Comparison of ENCODE assay signal across 10 cellular contexts in the genomic region with DNA sequence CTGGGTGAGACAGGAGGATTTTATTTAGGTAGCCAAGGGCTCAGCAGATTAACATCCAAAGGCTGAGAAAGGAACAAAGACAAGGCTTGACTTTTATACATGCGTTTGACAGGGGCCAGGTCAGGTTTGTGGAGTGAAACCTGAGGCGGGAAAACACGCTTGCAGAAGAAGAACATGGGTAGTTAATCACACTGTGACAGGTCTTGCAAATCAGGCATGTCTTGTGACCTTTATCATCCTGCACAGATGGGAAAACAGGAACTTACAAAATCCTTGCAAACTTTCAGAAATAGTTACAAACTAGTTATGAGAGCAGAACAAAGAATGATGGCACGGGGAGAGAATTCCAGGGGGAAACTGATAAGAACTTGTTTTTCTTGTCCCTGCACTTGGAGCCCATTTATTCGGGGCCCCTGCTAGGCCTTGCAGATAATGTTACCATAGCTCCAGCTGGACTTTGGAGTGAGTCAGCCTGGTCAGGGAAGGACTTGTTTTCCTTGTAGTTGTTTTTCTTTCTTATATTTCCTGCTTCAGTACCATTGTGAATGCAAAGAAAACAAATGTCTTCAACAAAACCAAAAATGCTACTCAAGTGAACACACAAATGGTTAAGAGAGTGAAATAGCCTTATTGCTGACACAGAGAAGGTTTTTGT.
A peak's percentile ranks its signal among the peaks of the same experiment; 100 is the strongest.
DNase-seq lines count a peak whose midpoint lies in the region; ATAC-seq and TF ChIP-seq lines count a peak whose summit lies in the region.
"Had no signal": no experiment of that assay in that cellular context is flagged by ENCODE, and none has a peak within 500 bp of the region (broad histone marks: within the 10 kb centered on the region; RNA-seq: fewer than 3 reads in every experiment).

No MANE protein-coding gene starts in this region.

- no peak overlapping the region for H3K4me3 ChIP-seq in BLaER1 treated with 17β-estradiol and CSF1 and Interleukin-3, amounts not matched to agents 10 nM and 100 nM
- H3K4me3 ChIP-seq in body of pancreas (no peak overlapping the region), aorta (ENCODE audit: low read length in 2 of 2) (no peak overlapping the region)
- H3K4me3 ChIP-seq: SJSA1 had no signal

- TF ChIP-seq POLR2A in body of pancreas (IDR thresholded peaks at IDR 0.05): no peak

- H4K20me1 ChIP-seq in BLaER1 treated with 17β-estradiol and CSF1 and Interleukin-3, amounts not matched to agents 10 nM and 100 nM: no peaks in the 10 kb centered on the region

- no peaks in the 10 kb centered on the region for H3K27me3 ChIP-seq in BLaER1 treated with 17β-estradiol and CSF1 and Interleukin-3, amounts not matched to agents 10 nM and 100 nM
- H3K27me3 ChIP-seq in body of pancreas (no peaks in the 10 kb centered on the region), aorta (ENCODE audit: control insufficient read depth in 1 of 2, insufficient read depth in 2 of 2, low read length in 1 of 2) (no peaks in the 10 kb centered on the region)
- H3K27me3 ChIP-seq: SJSA1 had no signal

- ATAC-seq in body of pancreas: peak; percentile 96
- ATAC-seq in left colon: peak; percentile 95
- ATAC-seq in sciatic nerve: no peak
- ATAC-seq in aorta (ENCODE audit: low FRiP score): no peak
- ATAC-seq: activated CD8-positive, alpha-beta memory T cell treated with anti-CD3 and anti-CD28 coated beads, Interleukin-2, amount 10 ng/mL, durations not matched to agents 7 days and 5 days had no signal

- H3K9me3 ChIP-seq in BLaER1 treated with 17β-estradiol and CSF1 and Interleukin-3, amounts not matched to agents 10 nM and 100 nM (replicated peaks in 1 of 11): no peaks in the 10 kb centered on the region
- H3K9me3 ChIP-seq in body of pancreas (no peaks in the 10 kb centered on the region), aorta (ENCODE audit: control insufficient read depth, low read length) (no peaks in the 10 kb centered on the region)
- H3K9me3 ChIP-seq: SJSA1 had no signal

- intact Hi-C loops in body of pancreas (cut with DNase I) (no loop called here), left colon (cut with DNase I, micrococcal nuclease) (no loop called here), sciatic nerve (cut with DNase I) (no loop called here), aorta (cut with DNase I) (no loop called here)

- peak; percentile 76 for DNase-seq in LoVo (ENCODE audit: low spot score)
- DNase-seq in body of pancreas: peak; percentile 39 to 70 (median 52)
- peak; percentile 57 to 82 for DNase-seq in left colon
- no peak for DNase-seq in sciatic nerve (ENCODE audit: low spot score)
- DNase-seq in nucleus accumbens (lab: John Stamatoyannopoulos, UW): no peak
- no peak for DNase-seq in aorta
- DNase-seq in DMS 273 (lab: John Stamatoyannopoulos, UW; ENCODE audit: unreplicated experiment): no peak
- DNase-seq: activated CD8-positive, alpha-beta memory T cell treated with anti-CD3 and anti-CD28 coated beads, Interleukin-2, amount 10 ng/mL, durations not matched to agents 7 days and 5 days had no signal

- no peak overlapping the region; a peak in 2 of 22 replicates for H3K27ac ChIP-seq in BLaER1 treated with 17β-estradiol and CSF1 and Interleukin-3, amounts not matched to agents 10 nM and 100 nM
- peak overlapping the region in 2 of 4 donors; percentile 15 to 57 for H3K27ac ChIP-seq in body of pancreas
- no peak overlapping the region for H3K27ac ChIP-seq in aorta (ENCODE audit: low read depth in 1 of 2, low read length in 2 of 2)
- H3K27ac ChIP-seq: SJSA1 had no signal

- no peak overlapping the region for H3K9ac ChIP-seq in BLaER1 treated with 17β-estradiol and CSF1 and Interleukin-3, amounts not matched to agents 10 nM and 100 nM

- WGBS in body of pancreas, 2 donors: 3 to 17% methylated on average over 5 of the region's 5 CpGs
- WGBS in aorta, 2 donors: 7 to 11% methylated on average over 5 of the region's 5 CpGs

- no peaks in the 10 kb centered on the region for H3K36me3 ChIP-seq in BLaER1 treated with 17β-estradiol and CSF1 and Interleukin-3, amounts not matched to agents 10 nM and 100 nM
- H3K36me3 ChIP-seq in body of pancreas (replicated peaks in 1 of 2; ENCODE audit: insufficient read depth in 1 of 2, low read depth in 2 of 2) (no peaks in the 10 kb centered on the region), aorta (ENCODE audit: control insufficient read depth in 1 of 2, insufficient read depth in 2 of 2, low read length in 1 of 2) (no peaks in the 10 kb centered on the region)
- H3K36me3 ChIP-seq: SJSA1 had no signal

- no peak for TF ChIP-seq CTCF in body of pancreas (IDR thresholded peaks at IDR 0.05)

- peak overlapping the region in 6 of 11 experiments; percentile 1 to 52 (median 27); a peak in 9 of 22 replicates for H3K4me2 ChIP-seq in BLaER1 treated with 17β-estradiol and CSF1 and Interleukin-3, amounts not matched to agents 10 nM and 100 nM

- peaks cover 0 to 16% (median 3%) of the 10 kb centered on the region in 10 experiments; a peak in 9 of 20 replicates for H3K4me1 ChIP-seq in BLaER1 treated with 17β-estradiol and CSF1 and Interleukin-3, amounts not matched to agents 10 nM and 100 nM
- H3K4me1 ChIP-seq in body of pancreas: peaks cover 12% of the 10 kb centered on the region
- no peaks in the 10 kb centered on the region for H3K4me1 ChIP-seq in aorta (ENCODE audit: control insufficient read depth in 1 of 2, insufficient read depth in 2 of 2, low read length in 2 of 2)
- H3K4me1 ChIP-seq: SJSA1 had no signal

Comparison
In these comparisons a context has a peak if more than half of its experiments do, and no peak if none do; other contexts are left out.
1. DNase-seq: peak in LoVo (single experiment), body of pancreas (4 of 4) and left colon (2 of 2); none in sciatic nerve (single experiment), nucleus accumbens (0 of 56), aorta (0 of 2) and DMS 273 (single experiment).
2. ATAC-seq: peak in body of pancreas (single experiment) and left colon (single experiment); none in sciatic nerve (single experiment) and aorta (single experiment).